9 cellular contexts compared by ENCODE assay signal in the genomic region with DNA sequence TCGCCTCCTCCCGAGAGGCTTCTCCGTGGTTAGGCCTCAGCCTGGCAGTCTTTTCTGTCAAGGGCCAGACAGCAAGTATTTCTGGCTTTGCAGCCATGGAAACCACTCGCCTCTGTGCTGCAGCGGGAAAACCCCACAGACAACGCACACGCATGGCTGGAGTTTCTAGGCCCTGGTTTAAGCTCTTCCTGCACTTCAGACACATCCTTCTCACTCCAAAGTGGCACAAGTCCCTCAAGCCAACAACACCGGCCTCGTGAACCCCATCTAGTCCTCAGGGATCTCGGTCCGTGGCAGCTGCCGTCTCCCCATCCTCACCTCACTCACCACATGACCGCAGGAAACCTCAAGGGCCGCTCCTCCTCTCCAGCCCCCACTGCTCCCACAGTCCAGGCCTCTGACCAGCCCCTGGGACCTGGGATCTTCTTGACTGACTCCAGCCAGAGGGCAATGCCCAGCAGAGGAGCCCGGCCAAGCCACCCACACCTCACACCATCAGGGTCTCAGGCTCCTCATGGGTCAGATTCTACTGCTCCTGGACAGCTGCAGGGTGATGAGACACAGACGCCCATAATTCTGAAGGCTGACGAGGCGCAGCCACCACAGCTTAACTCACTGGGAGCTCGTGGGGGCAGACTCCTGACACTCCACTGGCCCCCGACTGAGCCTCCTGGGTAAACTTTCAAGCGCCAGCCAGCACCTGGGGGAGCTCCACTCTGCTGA. TPM values are rescaled to one million over a fixed set of nuclear protein-coding genes. Genes with fewer than 3 reads are reported as not detected.
DNase-seq lines count a peak whose midpoint lies in the region; ATAC-seq and TF ChIP-seq lines count a peak whose summit lies in the region.
"Had no signal": no experiment of that assay in that cellular context is flagged by ENCODE, and none has a peak within 500 bp of the region (broad histone marks: within the 10 kb centered on the region; RNA-seq: fewer than 3 reads in every experiment).

No MANE protein-coding gene starts in this region.

- H3K4me1 ChIP-seq in trophoblast cell (ENCODE audit: control insufficient read depth in 1 of 2, insufficient read depth in 2 of 2, low read length in 2 of 2) = peaks cover 4 to 6% of the 10 kb centered on the region in 2 experiments

- POLR2A ChIA-PET in WTC11 (lab: Charles Lee) = no interaction called here

- H3K27ac ChIP-seq in trophoblast cell (ENCODE audit: low read depth, low read length) = peak overlapping the region; percentile 8
- H3K27ac ChIP-seq in substantia nigra (ENCODE audit: low read depth, low read length, poor library complexity, severe bottlenecking) = no peak overlapping the region

- peak overlapping the region; percentile 51; the same call in 1 of the 2 replicates for H3K27ac Mint-ChIP-seq in WTC11
- H3K27ac Mint-ChIP-seq in mesothelial cell of epicardium = no peak overlapping the region

- H2BK12ac ChIP-seq in trophoblast cell (ENCODE audit: low read length) = no peak overlapping the region

- H3K18ac ChIP-seq in trophoblast cell (ENCODE audit: low read length) = no peak overlapping the region

- TF ChIP-seq CTCF in WTC11 (IDR thresholded peaks at IDR 0.05) = no peak
- TF ChIP-seq CTCF in mesothelial cell of epicardium (IDR thresholded peaks at IDR 0.05; ENCODE audit: unreplicated experiment) = no peak

- no peak overlapping the region for H4K8ac ChIP-seq in trophoblast cell (ENCODE audit: low read depth, low read length)

- no peak overlapping the region for H2AK5ac ChIP-seq in trophoblast cell (ENCODE audit: low read length)

- peaks cover 50 to 67% of the 10 kb centered on the region in 2 experiments for H3K36me3 ChIP-seq in trophoblast cell (ENCODE audit: control insufficient read depth in 1 of 2, insufficient read depth in 2 of 2, low read length in 2 of 2)

- H3K9me3 Mint-ChIP-seq in WTC11 (peaks cover 10% of the 10 kb centered on the region), mesothelial cell of epicardium (peaks cover 7% of the 10 kb centered on the region)

- H3K4me3 ChIP-seq in trophoblast cell (ENCODE audit: low read depth, low read length) = no peak overlapping the region

- no peak overlapping the region for H3K23ac ChIP-seq in trophoblast cell (ENCODE audit: low read length)

- H3K36me3 Mint-ChIP-seq in WTC11 (peaks cover 51% of the 10 kb centered on the region), mesothelial cell of epicardium (peaks cover 45% of the 10 kb centered on the region)

- H3K4ac ChIP-seq in trophoblast cell (ENCODE audit: low read depth, low read length) = no peak overlapping the region

- peaks cover 10% of the 10 kb centered on the region for H3K4me1 Mint-ChIP-seq in WTC11
- H3K4me1 Mint-ChIP-seq in mesothelial cell of epicardium = no peaks in the 10 kb centered on the region

- no peak overlapping the region for H3K4me2 ChIP-seq in trophoblast cell (ENCODE audit: low read length)

- ATAC-seq in HG02642 (IDR thresholded peaks at IDR 0.05; ENCODE audit: poor library complexity, unreplicated experiment) = peak; percentile 57
- ATAC-seq in WTC11 = no peak

- peak; percentile 6 for DNase-seq in DMS79 treated with DMSO at 0.1 percent for 48 hours (lab: John Stamatoyannopoulos, UW)
- no peak for DNase-seq in DMS79 (lab: John Stamatoyannopoulos, UW)
- no peak for DNase-seq in WTC11 (ENCODE audit: low spot score)
- no peak for DNase-seq in trophoblast cell
- no peak for DNase-seq in mesothelial cell of epicardium (ENCODE audit: low spot score in 2 of 2, unreplicated experiment in 2 of 2)
- no peak for DNase-seq in substantia nigra (lab: John Stamatoyannopoulos, UW)
- DNase-seq in NOMO-1 treated with DMSO at 0.1 percent for 48 hours (lab: John Stamatoyannopoulos, UW; ENCODE audit: unreplicated experiment) = no peak
- DNase-seq: NCI-H524 had no signal

- H4K91ac ChIP-seq in trophoblast cell (ENCODE audit: low read depth, low read length) = no peak overlapping the region

- H2AFZ ChIP-seq in trophoblast cell (ENCODE audit: insufficient read depth, low read length, poor library complexity) = no peak overlapping the region

- WGBS in trophoblast cell (ENCODE audit: extremely low coverage, insufficient coverage, insufficient read length) = no CpG with 5 or more reads among the region's 21 CpGs

- no peak overlapping the region for H2BK5ac ChIP-seq in trophoblast cell (ENCODE audit: low read depth, low read length, poor library complexity)

- no peak overlapping the region for H3K14ac ChIP-seq in trophoblast cell (ENCODE audit: low read length)

- no peaks in the 10 kb centered on the region for H3K79me2 ChIP-seq in trophoblast cell (ENCODE audit: control insufficient read depth, insufficient read depth, low read length, poor library complexity)

- no peak overlapping the region for H2BK120ac ChIP-seq in trophoblast cell (ENCODE audit: insufficient read depth, low read length, poor library complexity)

- H3K79me1 ChIP-seq in trophoblast cell (ENCODE audit: low read length) = no peaks in the 10 kb centered on the region

- H3K9ac ChIP-seq in trophoblast cell (ENCODE audit: low read length) = no peak overlapping the region

- H3K4me3 Mint-ChIP-seq in WTC11 (no peak overlapping the region), mesothelial cell of epicardium (no peak overlapping the region)

- no peak overlapping the region for H4K12ac ChIP-seq in trophoblast cell (ENCODE audit: low read depth, low read length)

- H3K27me3 ChIP-seq in trophoblast cell (ENCODE audit: insufficient read depth, low read length) = no peaks in the 10 kb centered on the region

- CTCF ChIA-PET in WTC11 (lab: Charles Lee) = interaction anchor here (1.3 kb wide), 1 partner anchor 86 kb away, joined by 3 read pairs; no protein-coding TSS in a partner anchor

- peaks cover 3% of the 10 kb centered on the region for H3K9me3 ChIP-seq in trophoblast cell (ENCODE audit: insufficient read depth, low read depth, low read length)

- H3K27me3 Mint-ChIP-seq in WTC11 (ENCODE audit: low read depth) = peaks cover 3% of the 10 kb centered on the region
- H3K27me3 Mint-ChIP-seq in mesothelial cell of epicardium (ENCODE audit: low read depth) = no peaks in the 10 kb centered on the region

TF ChIP-seq in WTC11, 78 proteins besides CTCF, POLR2A, EP300 and RAD21 (continues in another document):
- TF ChIP-seq, protein P1, sequence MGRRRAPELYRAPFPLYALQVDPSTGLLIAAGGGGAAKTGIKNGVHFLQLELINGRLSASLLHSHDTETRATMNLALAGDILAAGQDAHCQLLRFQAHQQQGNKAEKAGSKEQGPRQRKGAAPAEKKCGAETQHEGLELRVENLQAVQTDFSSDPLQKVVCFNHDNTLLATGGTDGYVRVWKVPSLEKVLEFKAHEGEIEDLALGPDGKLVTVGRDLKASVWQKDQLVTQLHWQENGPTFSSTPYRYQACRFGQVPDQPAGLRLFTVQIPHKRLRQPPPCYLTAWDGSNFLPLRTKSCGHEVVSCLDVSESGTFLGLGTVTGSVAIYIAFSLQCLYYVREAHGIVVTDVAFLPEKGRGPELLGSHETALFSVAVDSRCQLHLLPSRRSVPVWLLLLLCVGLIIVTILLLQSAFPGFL (CRISPR knock-in tag; IDR thresholded peaks at IDR 0.05; ENCODE audit: borderline replicate concordance) = no peak
- TF ChIP-seq ZNF232 (CRISPR knock-in tag; IDR thresholded peaks at IDR 0.05) (no peak), FOXJ3 (CRISPR knock-in tag; IDR thresholded peaks at IDR 0.05; ENCODE audit: borderline replicate concordance) (no peak), TCF7 (CRISPR knock-in tag; IDR thresholded peaks at IDR 0.05; ENCODE audit: low read depth) (no peak), ZNF396 (CRISPR knock-in tag; IDR thresholded peaks at IDR 0.05; ENCODE audit: borderline replicate concordance) (no peak), RORB (CRISPR knock-in tag; IDR thresholded peaks at IDR 0.05) (no peak)
- TF ChIP-seq, protein P2, sequence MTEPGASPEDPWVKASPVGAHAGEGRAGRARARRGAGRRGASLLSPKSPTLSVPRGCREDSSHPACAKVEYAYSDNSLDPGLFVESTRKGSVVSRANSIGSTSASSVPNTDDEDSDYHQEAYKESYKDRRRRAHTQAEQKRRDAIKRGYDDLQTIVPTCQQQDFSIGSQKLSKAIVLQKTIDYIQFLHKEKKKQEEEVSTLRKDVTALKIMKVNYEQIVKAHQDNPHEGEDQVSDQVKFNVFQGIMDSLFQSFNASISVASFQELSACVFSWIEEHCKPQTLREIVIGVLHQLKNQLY (CRISPR knock-in tag; IDR thresholded peaks at IDR 0.05) = no peak
- TF ChIP-seq, protein P3, sequence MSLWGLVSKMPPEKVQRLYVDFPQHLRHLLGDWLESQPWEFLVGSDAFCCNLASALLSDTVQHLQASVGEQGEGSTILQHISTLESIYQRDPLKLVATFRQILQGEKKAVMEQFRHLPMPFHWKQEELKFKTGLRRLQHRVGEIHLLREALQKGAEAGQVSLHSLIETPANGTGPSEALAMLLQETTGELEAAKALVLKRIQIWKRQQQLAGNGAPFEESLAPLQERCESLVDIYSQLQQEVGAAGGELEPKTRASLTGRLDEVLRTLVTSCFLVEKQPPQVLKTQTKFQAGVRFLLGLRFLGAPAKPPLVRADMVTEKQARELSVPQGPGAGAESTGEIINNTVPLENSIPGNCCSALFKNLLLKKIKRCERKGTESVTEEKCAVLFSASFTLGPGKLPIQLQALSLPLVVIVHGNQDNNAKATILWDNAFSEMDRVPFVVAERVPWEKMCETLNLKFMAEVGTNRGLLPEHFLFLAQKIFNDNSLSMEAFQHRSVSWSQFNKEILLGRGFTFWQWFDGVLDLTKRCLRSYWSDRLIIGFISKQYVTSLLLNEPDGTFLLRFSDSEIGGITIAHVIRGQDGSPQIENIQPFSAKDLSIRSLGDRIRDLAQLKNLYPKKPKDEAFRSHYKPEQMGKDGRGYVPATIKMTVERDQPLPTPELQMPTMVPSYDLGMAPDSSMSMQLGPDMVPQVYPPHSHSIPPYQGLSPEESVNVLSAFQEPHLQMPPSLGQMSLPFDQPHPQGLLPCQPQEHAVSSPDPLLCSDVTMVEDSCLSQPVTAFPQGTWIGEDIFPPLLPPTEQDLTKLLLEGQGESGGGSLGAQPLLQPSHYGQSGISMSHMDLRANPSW (CRISPR knock-in tag; conservative IDR thresholded peaks at IDR 0.05; ENCODE audit: low read depth) = no peak

RNA-seq across cellular contexts. Expression of a gene that starts 21.7 kb away (rescaled TPM):
- 45.0 to 66.7 TPM (median 47.7 TPM) in 3 replicates for total RNA-seq in WTC11 (2021)
- 13.5 and 14.3 TPM in 2 replicates for polyA plus RNA-seq in trophoblast cell (2013)
- 48.6 to 50.9 TPM (median 48.7 TPM) in 3 replicates for total RNA-seq in mesothelial cell of epicardium

RNA-seq across cellular contexts. Expression of a gene that starts 37.0 kb away (rescaled TPM):
- total RNA-seq in WTC11 (2021) = 113 to 128 TPM (median 119 TPM) in 3 replicates
- polyA plus RNA-seq in trophoblast cell (2013) = 29.4 and 32.1 TPM in 2 replicates
- total RNA-seq in mesothelial cell of epicardium = 109 to 119 TPM (median 115 TPM) in 3 replicates

RNA-seq across cellular contexts. Expression of a gene that starts 41.1 kb away (rescaled TPM):
- total RNA-seq in WTC11 (2021) (18.2 to 19.9 TPM (median 19.7 TPM) in 3 replicates), mesothelial cell of epicardium (30.9 to 37.6 TPM (median 32.9 TPM) in 3 replicates)
- polyA plus RNA-seq in trophoblast cell (2013) = 9.7 and 9.8 TPM in 2 replicates
